Comparison of ENCODE assay signal across 1 cellular context in the genomic region with DNA sequence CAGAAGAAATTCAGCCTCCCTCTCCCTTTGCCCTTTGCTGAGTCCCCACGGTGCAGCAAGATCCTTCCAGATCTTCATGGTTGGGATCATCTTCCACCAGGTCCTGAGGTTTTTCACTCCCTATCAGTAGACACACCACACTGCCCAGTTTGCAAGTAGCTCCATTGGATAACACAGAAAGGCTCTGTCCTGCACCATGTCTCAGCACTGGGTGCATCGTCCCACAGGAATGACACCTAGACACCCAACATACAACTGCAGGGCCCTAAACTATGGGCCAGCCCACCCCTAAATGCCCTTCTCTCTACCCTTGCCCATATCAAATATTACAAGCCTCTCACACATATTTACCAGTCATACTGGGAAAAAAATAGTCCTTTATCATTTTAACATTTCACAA.
TF ChIP-seq lines count a peak whose summit lies in the region.

No MANE protein-coding gene starts in this region.

TF ChIP-seq in IMR-90, 13 proteins besides CTCF, POLR2A, EP300 and RAD21:
- TF ChIP-seq RFX5 (IDR thresholded peaks at IDR 0.05; ENCODE audit: low read depth, low read length) (no peak), CHD1 (IDR thresholded peaks at IDR 0.05; ENCODE audit: low read depth, low read length) (no peak), CEBPB (IDR thresholded peaks at IDR 0.05; ENCODE audit: low read depth, low read length) (no peak), MAZ (IDR thresholded peaks at IDR 0.05; ENCODE audit: borderline replicate concordance, low read depth, low read length) (no peak), BHLHE40 (IDR thresholded peaks at IDR 0.05; ENCODE audit: low read depth, low read length) (no peak), FOS (IDR thresholded peaks at IDR 0.05; ENCODE audit: low read depth, low read length) (no peak), NFE2L2 (IDR thresholded peaks at IDR 0.05; ENCODE audit: low read depth, low read length) (no peak), MAFK (IDR thresholded peaks at IDR 0.05; ENCODE audit: low read depth, low read length) (no peak), RCOR1 (IDR thresholded peaks at IDR 0.05; ENCODE audit: insufficient replicate concordance, low read length) (no peak)
- TF ChIP-seq, protein P1, sequence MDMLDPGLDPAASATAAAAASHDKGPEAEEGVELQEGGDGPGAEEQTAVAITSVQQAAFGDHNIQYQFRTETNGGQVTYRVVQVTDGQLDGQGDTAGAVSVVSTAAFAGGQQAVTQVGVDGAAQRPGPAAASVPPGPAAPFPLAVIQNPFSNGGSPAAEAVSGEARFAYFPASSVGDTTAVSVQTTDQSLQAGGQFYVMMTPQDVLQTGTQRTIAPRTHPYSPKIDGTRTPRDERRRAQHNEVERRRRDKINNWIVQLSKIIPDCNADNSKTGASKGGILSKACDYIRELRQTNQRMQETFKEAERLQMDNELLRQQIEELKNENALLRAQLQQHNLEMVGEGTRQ (IDR thresholded peaks at IDR 0.05; ENCODE audit: low read depth, low read length): no peak
TF ChIP-seq in IMR-90: peak in this region for 0.
